ENCODE assay signal across 14 cellular contexts in the genomic region with DNA sequence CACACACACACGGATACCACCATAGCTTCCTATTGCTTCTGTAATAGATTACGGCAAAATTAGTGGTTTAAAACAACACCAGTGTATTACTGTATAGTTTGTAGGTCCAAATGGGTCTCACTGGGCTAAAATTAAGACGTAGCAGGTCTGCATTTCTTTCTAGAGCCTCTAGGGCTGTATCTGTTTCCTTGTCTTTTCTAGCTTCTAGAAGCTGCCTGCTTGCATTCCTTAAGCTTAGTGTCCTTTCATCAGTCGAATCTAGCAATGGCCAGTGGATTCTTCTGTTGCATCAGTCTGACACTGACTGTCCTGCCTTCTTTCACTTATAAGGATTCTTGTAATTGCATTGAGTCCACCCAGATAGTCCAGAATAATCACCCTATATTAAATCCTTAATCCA.
"Had no signal": no experiment of that assay in that cellular context is flagged by ENCODE, and none has a peak within 500 bp of the region (broad histone marks: within the 10 kb centered on the region; RNA-seq: fewer than 3 reads in every experiment).

No MANE protein-coding gene starts in this region.

- H3K9me3 ChIP-seq: neutrophil, sigmoid colon had no signal

- H3K9ac ChIP-seq: parathyroid adenoma had no signal

- H3K4me3 Mint-ChIP-seq: activated CD4-positive, alpha-beta memory T cell treated with anti-CD3 and anti-CD28 coated beads, Interleukin-2, amount 10 ng/mL, durations not matched to agents 7 days and 5 days; activated T-cell treated with anti-CD3 and anti-CD28 coated beads, Interleukin-2, amount 50 U/mL, for 4 hours; immature natural killer cell; stimulated activated memory B cell treated with anti-CD40 and anti-IgM and Interleukin-4, amounts not matched to agents 10 μg/mL and 1 μg/mL and 100 μg/mL, for 72 hours had no signal

- H3K36me3 Mint-ChIP-seq: activated naive CD4-positive, alpha-beta T cell treated with anti-CD3 and anti-CD28 coated beads, Interleukin-2, amount 50 U/mL, for 72 hours; immature natural killer cell; stimulated activated memory B cell treated with anti-CD40 and anti-IgM and Interleukin-4, amounts not matched to agents 10 μg/mL and 1 μg/mL and 100 μg/mL, for 72 hours had no signal

- H3K27ac Mint-ChIP-seq: activated CD4-positive, alpha-beta memory T cell treated with anti-CD3 and anti-CD28 coated beads, Interleukin-2, amount 10 ng/mL, durations not matched to agents 7 days and 5 days; activated naive CD4-positive, alpha-beta T cell treated with anti-CD3 and anti-CD28 coated beads, Interleukin-2, amount 50 U/mL, for 72 hours; immature natural killer cell; stimulated activated memory B cell treated with anti-CD40 and anti-IgM and Interleukin-4, amounts not matched to agents 10 μg/mL and 1 μg/mL and 100 μg/mL, for 72 hours had no signal

- H3K27ac ChIP-seq: dorsolateral prefrontal cortex, neutrophil, parathyroid adenoma, sigmoid colon, VCaP had no signal

- H3K4me1 Mint-ChIP-seq: activated CD4-positive, alpha-beta memory T cell treated with anti-CD3 and anti-CD28 coated beads, Interleukin-2, amount 10 ng/mL, durations not matched to agents 7 days and 5 days; immature natural killer cell; stimulated activated memory B cell treated with anti-CD40 and anti-IgM and Interleukin-4, amounts not matched to agents 10 μg/mL and 1 μg/mL and 100 μg/mL, for 72 hours had no signal

- H2AFZ ChIP-seq: parathyroid adenoma had no signal

- H3K4me3 ChIP-seq: dorsolateral prefrontal cortex, sigmoid colon had no signal

- H3K79me2 ChIP-seq: parathyroid adenoma had no signal

- H3K4me1 ChIP-seq: parathyroid adenoma, sigmoid colon had no signal

- H3K36me3 ChIP-seq: neutrophil, sigmoid colon had no signal

- H3K27me3 Mint-ChIP-seq: activated CD4-positive, alpha-beta memory T cell treated with anti-CD3 and anti-CD28 coated beads, Interleukin-2, amount 10 ng/mL, durations not matched to agents 7 days and 5 days; stimulated activated memory B cell treated with anti-CD40 and anti-IgM and Interleukin-4, amounts not matched to agents 10 μg/mL and 1 μg/mL and 100 μg/mL, for 72 hours had no signal

- DNase-seq: activated CD4-positive, alpha-beta memory T cell treated with anti-CD3 and anti-CD28 coated beads, Interleukin-2, amount 10 ng/mL, durations not matched to agents 7 days and 5 days; activated gamma-delta T cell; activated T-cell treated with anti-CD3 and anti-CD28 coated beads, Interleukin-2, amount 50 U/mL, for 4 hours; amniotic stem cell; dorsolateral prefrontal cortex; immature natural killer cell; sigmoid colon; stimulated activated CD4-positive, alpha-beta T cell treated with anti-CD3 and anti-CD28 coated beads, Interleukin-1b, Interleukin-23, amount 100 ng/mL, for 48 hours had no signal

- ATAC-seq: activated naive CD4-positive, alpha-beta T cell treated with anti-CD3 and anti-CD28 coated beads, Interleukin-2, amount 50 U/mL, for 72 hours; activated T-cell treated with anti-CD3 and anti-CD28 coated beads, Interleukin-2, amount 50 U/mL, for 4 hours; esophagus mucosa; stimulated activated memory B cell treated with anti-CD40 and anti-IgM and Interleukin-4, amounts not matched to agents 10 μg/mL and 1 μg/mL and 100 μg/mL, for 72 hours had no signal

- H3K27me3 ChIP-seq: dorsolateral prefrontal cortex, neutrophil, sigmoid colon had no signal
